Comparison of ENCODE assay signal across 1 cellular context in the genomic region with DNA sequence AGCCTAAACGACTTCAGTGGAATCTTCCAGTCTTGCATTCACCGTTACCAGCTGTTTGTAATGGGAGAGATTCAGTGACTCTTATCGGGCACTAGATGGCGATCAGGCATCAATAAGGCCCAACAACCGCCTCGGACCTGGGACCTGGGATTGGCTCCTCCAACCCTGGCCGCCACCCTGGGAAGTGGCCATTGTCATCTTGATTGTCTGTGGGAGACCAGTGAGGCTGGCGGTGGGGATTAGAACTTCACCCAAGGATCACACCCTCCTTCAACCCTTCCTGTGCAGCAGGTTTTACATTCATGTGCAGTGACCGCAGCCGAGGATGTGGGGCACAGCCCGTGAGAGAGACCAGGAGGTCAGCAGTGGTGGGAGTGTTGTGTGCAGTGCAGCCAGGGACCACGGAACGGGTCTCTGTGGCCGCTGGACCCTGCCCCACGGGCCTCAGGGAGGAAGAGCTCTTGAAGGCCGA.
TF ChIP-seq lines count a peak whose summit lies in the region.

No MANE protein-coding gene starts in this region.

TF ChIP-seq in HepG2, 621 proteins besides CTCF, POLR2A, EP300 and RAD21 (continued from another document and continues in another):
- TF ChIP-seq, protein P1, sequence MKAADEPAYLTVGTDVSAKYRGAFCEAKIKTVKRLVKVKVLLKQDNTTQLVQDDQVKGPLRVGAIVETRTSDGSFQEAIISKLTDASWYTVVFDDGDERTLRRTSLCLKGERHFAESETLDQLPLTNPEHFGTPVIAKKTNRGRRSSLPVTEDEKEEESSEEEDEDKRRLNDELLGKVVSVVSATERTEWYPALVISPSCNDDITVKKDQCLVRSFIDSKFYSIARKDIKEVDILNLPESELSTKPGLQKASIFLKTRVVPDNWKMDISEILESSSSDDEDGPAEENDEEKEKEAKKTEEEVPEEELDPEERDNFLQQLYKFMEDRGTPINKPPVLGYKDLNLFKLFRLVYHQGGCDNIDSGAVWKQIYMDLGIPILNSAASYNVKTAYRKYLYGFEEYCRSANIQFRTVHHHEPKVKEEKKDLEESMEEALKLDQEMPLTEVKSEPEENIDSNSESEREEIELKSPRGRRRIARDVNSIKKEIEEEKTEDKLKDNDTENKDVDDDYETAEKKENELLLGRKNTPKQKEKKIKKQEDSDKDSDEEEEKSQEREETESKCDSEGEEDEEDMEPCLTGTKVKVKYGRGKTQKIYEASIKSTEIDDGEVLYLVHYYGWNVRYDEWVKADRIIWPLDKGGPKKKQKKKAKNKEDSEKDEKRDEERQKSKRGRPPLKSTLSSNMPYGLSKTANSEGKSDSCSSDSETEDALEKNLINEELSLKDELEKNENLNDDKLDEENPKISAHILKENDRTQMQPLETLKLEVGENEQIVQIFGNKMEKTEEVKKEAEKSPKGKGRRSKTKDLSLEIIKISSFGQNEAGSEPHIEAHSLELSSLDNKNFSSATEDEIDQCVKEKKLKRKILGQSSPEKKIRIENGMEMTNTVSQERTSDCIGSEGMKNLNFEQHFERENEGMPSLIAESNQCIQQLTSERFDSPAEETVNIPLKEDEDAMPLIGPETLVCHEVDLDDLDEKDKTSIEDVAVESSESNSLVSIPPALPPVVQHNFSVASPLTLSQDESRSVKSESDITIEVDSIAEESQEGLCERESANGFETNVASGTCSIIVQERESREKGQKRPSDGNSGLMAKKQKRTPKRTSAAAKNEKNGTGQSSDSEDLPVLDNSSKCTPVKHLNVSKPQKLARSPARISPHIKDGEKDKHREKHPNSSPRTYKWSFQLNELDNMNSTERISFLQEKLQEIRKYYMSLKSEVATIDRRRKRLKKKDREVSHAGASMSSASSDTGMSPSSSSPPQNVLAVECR (CRISPR knock-in tag; IDR thresholded peaks at IDR 0.05; ENCODE audit: borderline replicate concordance) = no peak
- no peak for TF ChIP-seq SMAD1 (CRISPR knock-in tag; IDR thresholded peaks at IDR 0.05; ENCODE audit: borderline replicate concordance, low read depth)
- TF ChIP-seq ZBTB42 (CRISPR knock-in tag; IDR thresholded peaks at IDR 0.05) = no peak
- TF ChIP-seq, protein P2, sequence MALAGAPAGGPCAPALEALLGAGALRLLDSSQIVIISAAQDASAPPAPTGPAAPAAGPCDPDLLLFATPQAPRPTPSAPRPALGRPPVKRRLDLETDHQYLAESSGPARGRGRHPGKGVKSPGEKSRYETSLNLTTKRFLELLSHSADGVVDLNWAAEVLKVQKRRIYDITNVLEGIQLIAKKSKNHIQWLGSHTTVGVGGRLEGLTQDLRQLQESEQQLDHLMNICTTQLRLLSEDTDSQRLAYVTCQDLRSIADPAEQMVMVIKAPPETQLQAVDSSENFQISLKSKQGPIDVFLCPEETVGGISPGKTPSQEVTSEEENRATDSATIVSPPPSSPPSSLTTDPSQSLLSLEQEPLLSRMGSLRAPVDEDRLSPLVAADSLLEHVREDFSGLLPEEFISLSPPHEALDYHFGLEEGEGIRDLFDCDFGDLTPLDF (CRISPR knock-in tag; IDR thresholded peaks at IDR 0.05) = no peak
- TF ChIP-seq REXO4 (CRISPR knock-in tag; IDR thresholded peaks at IDR 0.05; ENCODE audit: borderline replicate concordance) = no peak
- no peak for TF ChIP-seq ZSCAN20 (CRISPR knock-in tag; IDR thresholded peaks at IDR 0.05; ENCODE audit: borderline replicate concordance)
- no peak for TF ChIP-seq TCF12 (IDR thresholded peaks at IDR 0.05)
- TF ChIP-seq TCF12 (CRISPR knock-in tag; IDR thresholded peaks at IDR 0.05) = no peak
- TF ChIP-seq, protein P3, sequence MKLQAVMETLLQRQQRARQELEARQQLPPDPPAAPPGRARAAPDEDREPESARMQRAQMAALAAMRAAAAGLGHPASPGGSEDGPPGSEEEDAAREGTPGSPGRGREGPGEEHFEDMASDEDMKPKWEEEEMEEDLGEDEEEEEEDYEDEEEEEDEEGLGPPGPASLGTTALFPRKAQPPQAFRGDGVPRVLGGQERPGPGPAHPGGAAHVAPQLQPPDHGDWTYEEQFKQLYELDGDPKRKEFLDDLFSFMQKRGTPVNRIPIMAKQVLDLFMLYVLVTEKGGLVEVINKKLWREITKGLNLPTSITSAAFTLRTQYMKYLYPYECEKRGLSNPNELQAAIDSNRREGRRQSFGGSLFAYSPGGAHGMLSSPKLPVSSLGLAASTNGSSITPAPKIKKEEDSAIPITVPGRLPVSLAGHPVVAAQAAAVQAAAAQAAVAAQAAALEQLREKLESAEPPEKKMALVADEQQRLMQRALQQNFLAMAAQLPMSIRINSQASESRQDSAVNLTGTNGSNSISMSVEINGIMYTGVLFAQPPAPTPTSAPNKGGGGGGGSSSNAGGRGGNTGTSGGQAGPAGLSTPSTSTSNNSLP (IDR thresholded peaks at IDR 0.05; ENCODE audit: low read depth, low read length) = 0 out of 2 replicates have a peak, but pooled peaks have one; percentile 11
- no peak for TF ChIP-seq MYC (CRISPR knock-in tag; IDR thresholded peaks at IDR 0.05; ENCODE audit: borderline replicate concordance)
- TF ChIP-seq, protein P4, sequence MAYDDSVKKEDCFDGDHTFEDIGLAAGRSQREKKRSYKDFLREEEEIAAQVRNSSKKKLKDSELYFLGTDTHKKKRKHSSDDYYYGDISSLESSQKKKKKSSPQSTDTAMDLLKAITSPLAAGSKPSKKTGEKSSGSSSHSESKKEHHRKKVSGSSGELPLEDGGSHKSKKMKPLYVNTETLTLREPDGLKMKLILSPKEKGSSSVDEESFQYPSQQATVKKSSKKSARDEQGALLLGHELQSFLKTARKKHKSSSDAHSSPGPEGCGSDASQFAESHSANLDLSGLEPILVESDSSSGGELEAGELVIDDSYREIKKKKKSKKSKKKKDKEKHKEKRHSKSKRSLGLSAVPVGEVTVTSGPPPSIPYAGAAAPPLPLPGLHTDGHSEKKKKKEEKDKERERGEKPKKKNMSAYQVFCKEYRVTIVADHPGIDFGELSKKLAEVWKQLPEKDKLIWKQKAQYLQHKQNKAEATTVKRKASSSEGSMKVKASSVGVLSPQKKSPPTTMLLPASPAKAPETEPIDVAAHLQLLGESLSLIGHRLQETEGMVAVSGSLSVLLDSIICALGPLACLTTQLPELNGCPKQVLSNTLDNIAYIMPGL (CRISPR knock-in tag; IDR thresholded peaks at IDR 0.05; ENCODE audit: borderline replicate concordance in 1 of 2, low read depth in 1 of 2) = no peak
- TF ChIP-seq HDAC2 (CRISPR knock-in tag; IDR thresholded peaks at IDR 0.05) = no peak
- no peak for TF ChIP-seq ETV6 (CRISPR knock-in tag; conservative IDR thresholded peaks at IDR 0.05)
- TF ChIP-seq GATAD1 (CRISPR knock-in tag; IDR thresholded peaks at IDR 0.05) = no peak
- TF ChIP-seq ZNF234 (CRISPR knock-in tag; conservative IDR thresholded peaks at IDR 0.05) = no peak
- TF ChIP-seq, protein P5, sequence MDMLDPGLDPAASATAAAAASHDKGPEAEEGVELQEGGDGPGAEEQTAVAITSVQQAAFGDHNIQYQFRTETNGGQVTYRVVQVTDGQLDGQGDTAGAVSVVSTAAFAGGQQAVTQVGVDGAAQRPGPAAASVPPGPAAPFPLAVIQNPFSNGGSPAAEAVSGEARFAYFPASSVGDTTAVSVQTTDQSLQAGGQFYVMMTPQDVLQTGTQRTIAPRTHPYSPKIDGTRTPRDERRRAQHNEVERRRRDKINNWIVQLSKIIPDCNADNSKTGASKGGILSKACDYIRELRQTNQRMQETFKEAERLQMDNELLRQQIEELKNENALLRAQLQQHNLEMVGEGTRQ (IDR thresholded peaks at IDR 0.05; ENCODE audit: low read depth, low read length) = no peak
- TF ChIP-seq, protein P5 (CRISPR knock-in tag; IDR thresholded peaks at IDR 0.05; ENCODE audit: borderline replicate concordance) = no peak
- no peak for TF ChIP-seq ZNF232 (CRISPR knock-in tag; IDR thresholded peaks at IDR 0.05; ENCODE audit: borderline replicate concordance)
- TF ChIP-seq, protein P6, sequence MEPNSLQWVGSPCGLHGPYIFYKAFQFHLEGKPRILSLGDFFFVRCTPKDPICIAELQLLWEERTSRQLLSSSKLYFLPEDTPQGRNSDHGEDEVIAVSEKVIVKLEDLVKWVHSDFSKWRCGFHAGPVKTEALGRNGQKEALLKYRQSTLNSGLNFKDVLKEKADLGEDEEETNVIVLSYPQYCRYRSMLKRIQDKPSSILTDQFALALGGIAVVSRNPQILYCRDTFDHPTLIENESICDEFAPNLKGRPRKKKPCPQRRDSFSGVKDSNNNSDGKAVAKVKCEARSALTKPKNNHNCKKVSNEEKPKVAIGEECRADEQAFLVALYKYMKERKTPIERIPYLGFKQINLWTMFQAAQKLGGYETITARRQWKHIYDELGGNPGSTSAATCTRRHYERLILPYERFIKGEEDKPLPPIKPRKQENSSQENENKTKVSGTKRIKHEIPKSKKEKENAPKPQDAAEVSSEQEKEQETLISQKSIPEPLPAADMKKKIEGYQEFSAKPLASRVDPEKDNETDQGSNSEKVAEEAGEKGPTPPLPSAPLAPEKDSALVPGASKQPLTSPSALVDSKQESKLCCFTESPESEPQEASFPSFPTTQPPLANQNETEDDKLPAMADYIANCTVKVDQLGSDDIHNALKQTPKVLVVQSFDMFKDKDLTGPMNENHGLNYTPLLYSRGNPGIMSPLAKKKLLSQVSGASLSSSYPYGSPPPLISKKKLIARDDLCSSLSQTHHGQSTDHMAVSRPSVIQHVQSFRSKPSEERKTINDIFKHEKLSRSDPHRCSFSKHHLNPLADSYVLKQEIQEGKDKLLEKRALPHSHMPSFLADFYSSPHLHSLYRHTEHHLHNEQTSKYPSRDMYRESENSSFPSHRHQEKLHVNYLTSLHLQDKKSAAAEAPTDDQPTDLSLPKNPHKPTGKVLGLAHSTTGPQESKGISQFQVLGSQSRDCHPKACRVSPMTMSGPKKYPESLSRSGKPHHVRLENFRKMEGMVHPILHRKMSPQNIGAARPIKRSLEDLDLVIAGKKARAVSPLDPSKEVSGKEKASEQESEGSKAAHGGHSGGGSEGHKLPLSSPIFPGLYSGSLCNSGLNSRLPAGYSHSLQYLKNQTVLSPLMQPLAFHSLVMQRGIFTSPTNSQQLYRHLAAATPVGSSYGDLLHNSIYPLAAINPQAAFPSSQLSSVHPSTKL (CRISPR knock-in tag; IDR thresholded peaks at IDR 0.05) = no peak
- TF ChIP-seq, protein P7, sequence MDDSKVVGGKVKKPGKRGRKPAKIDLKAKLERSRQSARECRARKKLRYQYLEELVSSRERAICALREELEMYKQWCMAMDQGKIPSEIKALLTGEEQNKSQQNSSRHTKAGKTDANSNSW (CRISPR knock-in tag; IDR thresholded peaks at IDR 0.05; ENCODE audit: borderline replicate concordance) = no peak
- no peak for TF ChIP-seq ZNF124 (CRISPR knock-in tag; IDR thresholded peaks at IDR 0.05)
- TF ChIP-seq, protein P8, sequence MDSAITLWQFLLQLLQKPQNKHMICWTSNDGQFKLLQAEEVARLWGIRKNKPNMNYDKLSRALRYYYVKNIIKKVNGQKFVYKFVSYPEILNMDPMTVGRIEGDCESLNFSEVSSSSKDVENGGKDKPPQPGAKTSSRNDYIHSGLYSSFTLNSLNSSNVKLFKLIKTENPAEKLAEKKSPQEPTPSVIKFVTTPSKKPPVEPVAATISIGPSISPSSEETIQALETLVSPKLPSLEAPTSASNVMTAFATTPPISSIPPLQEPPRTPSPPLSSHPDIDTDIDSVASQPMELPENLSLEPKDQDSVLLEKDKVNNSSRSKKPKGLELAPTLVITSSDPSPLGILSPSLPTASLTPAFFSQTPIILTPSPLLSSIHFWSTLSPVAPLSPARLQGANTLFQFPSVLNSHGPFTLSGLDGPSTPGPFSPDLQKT (CRISPR knock-in tag; IDR thresholded peaks at IDR 0.05; ENCODE audit: borderline replicate concordance) = no peak
- TF ChIP-seq, protein P9, sequence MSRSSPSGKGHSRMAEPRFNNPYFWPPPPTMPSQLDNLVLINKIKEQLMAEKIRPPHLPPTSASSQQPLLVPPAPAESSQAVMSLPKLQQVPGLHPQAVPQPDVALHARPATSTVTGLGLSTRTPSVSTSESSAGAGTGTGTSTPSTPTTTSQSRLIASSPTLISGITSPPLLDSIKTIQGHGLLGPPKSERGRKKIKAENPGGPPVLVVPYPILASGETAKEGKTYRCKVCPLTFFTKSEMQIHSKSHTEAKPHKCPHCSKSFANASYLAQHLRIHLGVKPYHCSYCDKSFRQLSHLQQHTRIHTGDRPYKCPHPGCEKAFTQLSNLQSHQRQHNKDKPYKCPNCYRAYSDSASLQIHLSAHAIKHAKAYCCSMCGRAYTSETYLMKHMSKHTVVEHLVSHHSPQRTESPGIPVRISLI (CRISPR knock-in tag; IDR thresholded peaks at IDR 0.05; ENCODE audit: borderline replicate concordance) = no peak
- TF ChIP-seq CENPX (CRISPR knock-in tag; IDR thresholded peaks at IDR 0.05) = no peak
- TF ChIP-seq ZNF790 (CRISPR knock-in tag; IDR thresholded peaks at IDR 0.05; ENCODE audit: borderline replicate concordance) = no peak
- TF ChIP-seq STAG1 (CRISPR knock-in tag; IDR thresholded peaks at IDR 0.05) = peak; percentile 95
- TF ChIP-seq, protein P10, sequence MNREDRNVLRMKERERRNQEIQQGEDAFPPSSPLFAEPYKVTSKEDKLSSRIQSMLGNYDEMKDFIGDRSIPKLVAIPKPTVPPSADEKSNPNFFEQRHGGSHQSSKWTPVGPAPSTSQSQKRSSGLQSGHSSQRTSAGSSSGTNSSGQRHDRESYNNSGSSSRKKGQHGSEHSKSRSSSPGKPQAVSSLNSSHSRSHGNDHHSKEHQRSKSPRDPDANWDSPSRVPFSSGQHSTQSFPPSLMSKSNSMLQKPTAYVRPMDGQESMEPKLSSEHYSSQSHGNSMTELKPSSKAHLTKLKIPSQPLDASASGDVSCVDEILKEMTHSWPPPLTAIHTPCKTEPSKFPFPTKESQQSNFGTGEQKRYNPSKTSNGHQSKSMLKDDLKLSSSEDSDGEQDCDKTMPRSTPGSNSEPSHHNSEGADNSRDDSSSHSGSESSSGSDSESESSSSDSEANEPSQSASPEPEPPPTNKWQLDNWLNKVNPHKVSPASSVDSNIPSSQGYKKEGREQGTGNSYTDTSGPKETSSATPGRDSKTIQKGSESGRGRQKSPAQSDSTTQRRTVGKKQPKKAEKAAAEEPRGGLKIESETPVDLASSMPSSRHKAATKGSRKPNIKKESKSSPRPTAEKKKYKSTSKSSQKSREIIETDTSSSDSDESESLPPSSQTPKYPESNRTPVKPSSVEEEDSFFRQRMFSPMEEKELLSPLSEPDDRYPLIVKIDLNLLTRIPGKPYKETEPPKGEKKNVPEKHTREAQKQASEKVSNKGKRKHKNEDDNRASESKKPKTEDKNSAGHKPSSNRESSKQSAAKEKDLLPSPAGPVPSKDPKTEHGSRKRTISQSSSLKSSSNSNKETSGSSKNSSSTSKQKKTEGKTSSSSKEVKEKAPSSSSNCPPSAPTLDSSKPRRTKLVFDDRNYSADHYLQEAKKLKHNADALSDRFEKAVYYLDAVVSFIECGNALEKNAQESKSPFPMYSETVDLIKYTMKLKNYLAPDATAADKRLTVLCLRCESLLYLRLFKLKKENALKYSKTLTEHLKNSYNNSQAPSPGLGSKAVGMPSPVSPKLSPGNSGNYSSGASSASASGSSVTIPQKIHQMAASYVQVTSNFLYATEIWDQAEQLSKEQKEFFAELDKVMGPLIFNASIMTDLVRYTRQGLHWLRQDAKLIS (CRISPR knock-in tag; IDR thresholded peaks at IDR 0.05) = no peak
- TF ChIP-seq GTF2F1 (IDR thresholded peaks at IDR 0.05; ENCODE audit: low read length) = no peak
- TF ChIP-seq KDM5B (CRISPR knock-in tag; IDR thresholded peaks at IDR 0.05; ENCODE audit: borderline replicate concordance) = no peak
- TF ChIP-seq ZNF589 (CRISPR knock-in tag; conservative IDR thresholded peaks at IDR 0.05) = no peak
- no peak for TF ChIP-seq JUNB (CRISPR knock-in tag; IDR thresholded peaks at IDR 0.05; ENCODE audit: borderline replicate concordance)
- no peak for TF ChIP-seq CREM (IDR thresholded peaks at IDR 0.05)
- no peak for TF ChIP-seq CREM (CRISPR knock-in tag; IDR thresholded peaks at IDR 0.05)
- TF ChIP-seq PRPF4 (IDR thresholded peaks at IDR 0.05; ENCODE audit: low read depth, low read length, poor library complexity, severe bottlenecking) = no peak
